14 cellular contexts compared by ENCODE assay signal in the genomic region with DNA sequence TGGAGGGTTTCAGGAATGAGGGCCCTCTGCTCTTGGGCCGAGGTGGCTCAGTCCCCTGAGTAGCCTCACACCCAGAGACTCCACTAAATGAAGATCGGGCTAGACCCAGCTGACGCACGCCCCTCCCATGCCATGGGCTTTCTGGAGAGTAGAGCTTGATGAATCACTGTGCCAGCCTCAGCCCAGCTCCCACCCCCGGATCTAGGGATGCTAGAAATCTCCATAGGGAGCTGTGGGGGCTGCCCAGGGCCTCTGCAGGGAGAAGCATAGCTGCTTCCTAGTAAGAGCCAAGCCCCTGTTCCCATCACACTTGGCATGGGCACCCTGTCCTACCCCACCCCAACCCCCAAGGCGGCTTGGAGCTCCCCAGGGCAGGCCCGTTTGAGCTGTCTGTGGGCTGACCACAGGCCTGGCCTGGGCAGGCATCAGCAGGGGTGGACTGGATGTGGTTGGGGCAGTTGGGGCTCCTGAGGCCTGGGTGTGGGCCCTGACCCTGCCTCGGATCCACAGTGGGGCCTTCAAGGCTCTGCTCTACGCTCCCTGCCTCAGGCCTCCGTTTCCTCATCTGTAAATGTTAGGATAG.
DNase-seq lines count a peak whose midpoint lies in the region; ATAC-seq, FAIRE-seq and TF ChIP-seq lines count a peak whose summit lies in the region.
"Had no signal": no experiment of that assay in that cellular context is flagged by ENCODE, and none has a peak within 500 bp of the region (broad histone marks: within the 10 kb centered on the region; RNA-seq: fewer than 3 reads in every experiment).

No MANE protein-coding gene starts in this region.

- POLR2A ChIA-PET in activated CD8-positive, alpha-beta T cell treated with anti-CD3 and anti-CD28 coated beads, Interleukin-2, amount 10 ng/mL, durations not matched to agents 7 days and 5 days (lab: Charles Lee): interaction anchor here (0.6 kb wide), 1 partner anchor 222 kb away, joined by 3 read pairs; no protein-coding TSS in a partner anchor

- ATAC-seq in activated CD8-positive, alpha-beta T cell treated with anti-CD3 and anti-CD28 coated beads, Interleukin-2, amount 10 ng/mL, durations not matched to agents 7 days and 5 days: no peak

- H3K4me2 ChIP-seq in GM23248 (ENCODE audit: unreplicated experiment): peak overlapping the region; percentile 49

- H3K4me1 ChIP-seq in GM23248 (ENCODE audit: insufficient read depth) (peaks cover 63% of the 10 kb centered on the region), kidney (ENCODE audit: control insufficient read depth in 1 of 2, insufficient read depth in 1 of 2, low read depth in 1 of 2, low read length in 2 of 2) (peaks cover 48 to 71% of the 10 kb centered on the region in 2 donors), stomach smooth muscle (ENCODE audit: control insufficient read depth, insufficient read depth, low read length) (peaks cover 51% of the 10 kb centered on the region)

- no peak overlapping the region for H3K4me3 Mint-ChIP-seq in activated CD8-positive, alpha-beta T cell treated with anti-CD3 and anti-CD28 coated beads, Interleukin-2, amount 10 ng/mL, durations not matched to agents 7 days and 5 days
- H3K4me3 Mint-ChIP-seq in activated naive CD4-positive, alpha-beta T cell treated with anti-CD3 and anti-CD28 coated beads for 36 hours: no peak overlapping the region

- no peaks in the 10 kb centered on the region for H3K36me3 Mint-ChIP-seq in activated CD8-positive, alpha-beta T cell treated with anti-CD3 and anti-CD28 coated beads, Interleukin-2, amount 10 ng/mL, durations not matched to agents 7 days and 5 days (ENCODE audit: low read depth)
- H3K36me3 Mint-ChIP-seq in activated naive CD4-positive, alpha-beta T cell treated with anti-CD3 and anti-CD28 coated beads for 36 hours (ENCODE audit: low read depth): no peaks in the 10 kb centered on the region

- H3K27me3 ChIP-seq in GM23248 (replicated peaks; ENCODE audit: insufficient read depth) (no peaks in the 10 kb centered on the region), stomach smooth muscle (ENCODE audit: control insufficient read depth in 1 of 2, insufficient read depth in 2 of 2, low read length in 2 of 2) (no peaks in the 10 kb centered on the region)
- H3K27me3 ChIP-seq: colonic mucosa had no signal

- no peak for TF ChIP-seq CTCF in kidney (IDR thresholded peaks at IDR 0.05; ENCODE audit: borderline replicate concordance, extremely low read depth, insufficient read depth)

- H3K4me3 ChIP-seq in GM23248: no peak overlapping the region
- H3K4me3 ChIP-seq in kidney (ENCODE audit: low read length in 2 of 2): no peak overlapping the region
- H3K4me3 ChIP-seq in stomach smooth muscle (ENCODE audit: low read length in 2 of 2): no peak overlapping the region
- H3K4me3 ChIP-seq: colonic mucosa had no signal

- intact Hi-C loops in kidney (cut with DNase I): loop anchor here (10.0 kb wide), 2 partner anchors 115 to 1145 kb away; no protein-coding TSS in a partner anchor
- intact Hi-C loops in activated naive CD4-positive, alpha-beta T cell treated with anti-CD3 and anti-CD28 coated beads for 36 hours (cut with micrococcal nuclease): loop anchor here (10.0 kb wide), 1 partner anchor 1345 kb away; no protein-coding TSS in a partner anchor

- no peaks in the 10 kb centered on the region for H4K20me1 ChIP-seq in GM23248 (ENCODE audit: insufficient read depth)

- peaks cover 73% of the 10 kb centered on the region for H3K79me2 ChIP-seq in GM23248 (ENCODE audit: insufficient read depth)

- H3K27ac Mint-ChIP-seq in activated CD8-positive, alpha-beta T cell treated with anti-CD3 and anti-CD28 coated beads, Interleukin-2, amount 10 ng/mL, durations not matched to agents 7 days and 5 days: no peak overlapping the region
- no peak overlapping the region for H3K27ac Mint-ChIP-seq in activated naive CD4-positive, alpha-beta T cell treated with anti-CD3 and anti-CD28 coated beads for 36 hours

- DNase-seq in GM23248: peak; percentile 83
- peak; percentile 52 for DNase-seq in T1000 (lab: John Stamatoyannopoulos, UW)
- peak; percentile 78 for DNase-seq in kidney
- no peak for DNase-seq in activated T-cell treated with anti-CD3 and anti-CD28 coated beads for 4 hours
- no peak for DNase-seq in putamen (ENCODE audit: low spot score)
- no peak for DNase-seq in activated CD8-positive, alpha-beta T cell treated with anti-CD3 and anti-CD28 coated beads, Interleukin-2, amount 10 ng/mL, durations not matched to agents 7 days and 5 days
- no peak for DNase-seq in activated naive CD4-positive, alpha-beta T cell treated with anti-CD3 and anti-CD28 coated beads for 36 hours
- DNase-seq: activated CD4-positive, alpha-beta T cell treated with anti-CD3 and anti-CD28 coated beads for 48 hours; colonic mucosa; NCI-H1092 had no signal

- WGBS in GM23248 (ENCODE audit: low coverage in 1 of 2, low lambda C conversion rate in 2 of 2, missing lambda C conversion rate in 2 of 2), 2 experiments: 73 to 76% methylated on average over 10 of the region's 10 CpGs

- in situ Hi-C loops in GM23248 (cut with MboI): loop anchor here (10.0 kb wide), 2 partner anchors 115 to 1145 kb away; no protein-coding TSS in a partner anchor

- no peaks in the 10 kb centered on the region for H3K27me3 Mint-ChIP-seq in activated CD8-positive, alpha-beta T cell treated with anti-CD3 and anti-CD28 coated beads, Interleukin-2, amount 10 ng/mL, durations not matched to agents 7 days and 5 days (ENCODE audit: low read depth)
- no peaks in the 10 kb centered on the region for H3K27me3 Mint-ChIP-seq in activated naive CD4-positive, alpha-beta T cell treated with anti-CD3 and anti-CD28 coated beads for 36 hours (ENCODE audit: low read depth)
- H3K27me3 Mint-ChIP-seq: progenitor cell of endocrine pancreas had no signal

- H3K4me1 Mint-ChIP-seq in activated CD8-positive, alpha-beta T cell treated with anti-CD3 and anti-CD28 coated beads, Interleukin-2, amount 10 ng/mL, durations not matched to agents 7 days and 5 days (ENCODE audit: low read depth): no peaks in the 10 kb centered on the region
- no peaks in the 10 kb centered on the region for H3K4me1 Mint-ChIP-seq in activated naive CD4-positive, alpha-beta T cell treated with anti-CD3 and anti-CD28 coated beads for 36 hours (ENCODE audit: low read depth)

- H3K9me3 Mint-ChIP-seq in activated CD8-positive, alpha-beta T cell treated with anti-CD3 and anti-CD28 coated beads, Interleukin-2, amount 10 ng/mL, durations not matched to agents 7 days and 5 days (ENCODE audit: insufficient read depth): no peaks in the 10 kb centered on the region
- H3K9me3 Mint-ChIP-seq in activated naive CD4-positive, alpha-beta T cell treated with anti-CD3 and anti-CD28 coated beads for 36 hours: no peaks in the 10 kb centered on the region

- H3K36me3 ChIP-seq in GM23248 (ENCODE audit: low read depth) (0 out of 2 replicates have a peak, but pooled peaks cover 4% of the 10 kb centered on the region), kidney (ENCODE audit: control insufficient read depth in 1 of 2, insufficient read depth in 2 of 2, low read length in 2 of 2) (no peaks in the 10 kb centered on the region), stomach smooth muscle (ENCODE audit: control insufficient read depth in 2 of 2, insufficient read depth in 2 of 2, low read length in 2 of 2) (peaks cover 5 to 11% of the 10 kb centered on the region in 2 donors)
- H3K36me3 ChIP-seq: colonic mucosa had no signal

- H3K9me3 ChIP-seq in GM23248 (ENCODE audit: low read depth): no peaks in the 10 kb centered on the region
- H3K9me3 ChIP-seq in kidney (ENCODE audit: control insufficient read depth in 1 of 2, low read length in 2 of 2): no peaks in the 10 kb centered on the region
- H3K9me3 ChIP-seq in stomach smooth muscle (ENCODE audit: control insufficient read depth in 2 of 2, low read length in 2 of 2): peaks cover 0 to 3% of the 10 kb centered on the region in 2 donors
- H3K9me3 ChIP-seq: colonic mucosa had no signal

- no peak for FAIRE-seq in kidney (lab: Jason Lieb, UNC)
- FAIRE-seq: frontal cortex, GM12891 had no signal

- no peak overlapping the region for H2AFZ ChIP-seq in GM23248

- CTCF ChIA-PET in activated CD8-positive, alpha-beta T cell treated with anti-CD3 and anti-CD28 coated beads, Interleukin-2, amount 10 ng/mL, durations not matched to agents 7 days and 5 days (lab: Charles Lee): no interaction called here
- CTCF ChIA-PET in activated naive CD4-positive, alpha-beta T cell treated with anti-CD3 and anti-CD28 coated beads for 36 hours (lab: Charles Lee): interaction anchor here (0.7 to 1.0 kb wide), 3 partner anchors 103 to 1143 kb away, joined by 3 read pairs; no protein-coding TSS in a partner anchor

- peak overlapping the region; percentile 31; the same call in 1 of the 2 replicates for H3K9ac ChIP-seq in GM23248
- H3K9ac ChIP-seq in kidney (ENCODE audit: low read length in 2 of 2): peak overlapping the region in 1 of 2 donors; percentile 43
- H3K9ac ChIP-seq in stomach smooth muscle (ENCODE audit: low read length in 2 of 2): peak overlapping the region in 1 of 2 donors; percentile 21

- H3K27ac ChIP-seq in GM23248 (peak overlapping the region; percentile 17), kidney (ENCODE audit: low read depth in 2 of 2, low read length in 2 of 2) (peak overlapping the region; percentile 59 to 95), stomach smooth muscle (ENCODE audit: low read length) (peak overlapping the region; percentile 31)
- H3K27ac ChIP-seq: colonic mucosa had no signal

- peaks cover 60% of the 10 kb centered on the region for H3F3A ChIP-seq in GM23248 (ENCODE audit: insufficient read depth)

- H3K9me2 ChIP-seq in GM23248 (ENCODE audit: insufficient read depth): no peaks in the 10 kb centered on the region

Comparison
In these comparisons a context has a peak if more than half of its experiments do, and no peak if none do; other contexts are left out.
1. DNase-seq: peak in GM23248 (single experiment), T1000 (single experiment) and kidney (single experiment); none in activated T-cell treated with anti-CD3 and anti-CD28 coated beads for 4 hours (single experiment), putamen (single experiment), activated CD8-positive, alpha-beta T cell treated with anti-CD3 and anti-CD28 coated beads, Interleukin-2, amount 10 ng/mL, durations not matched to agents 7 days and 5 days (single experiment) and activated naive CD4-positive, alpha-beta T cell treated with anti-CD3 and anti-CD28 coated beads for 36 hours (single experiment).
2. H3K27ac ChIP-seq: peak in every context shown above with its lines; median percentile 77 in kidney; 31 in stomach smooth muscle; 17 in GM23248.